In the genomic region with DNA sequence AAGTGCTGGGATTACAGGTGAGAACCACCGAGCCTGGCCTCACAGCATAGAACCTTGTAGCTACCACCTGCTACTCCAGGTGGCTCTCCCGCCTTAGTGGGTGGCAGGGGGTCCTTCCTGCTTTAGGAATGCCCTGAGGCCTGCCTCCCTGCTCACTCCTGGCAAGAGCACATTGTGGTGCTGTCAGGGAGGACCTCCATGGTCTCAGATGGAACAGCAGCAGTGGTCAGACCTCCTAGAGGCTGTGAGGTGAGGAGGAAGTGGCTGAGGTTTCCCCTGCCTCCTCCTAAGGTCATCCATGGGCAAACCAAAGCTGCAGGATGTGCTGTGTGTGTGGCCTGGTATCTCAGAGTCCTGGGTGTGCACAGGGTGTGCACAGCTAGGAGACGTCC, we compare ENCODE assay signal across 11 cellular contexts. TPM values are rescaled to one million over a fixed set of nuclear protein-coding genes. Genes with fewer than 3 reads are reported as not detected.
DNase-seq lines count a peak whose midpoint lies in the region; ATAC-seq and TF ChIP-seq lines count a peak whose summit lies in the region.
"Had no signal": no experiment of that assay in that cellular context is flagged by ENCODE, and none has a peak within 500 bp of the region (broad histone marks: within the 10 kb centered on the region; RNA-seq: fewer than 3 reads in every experiment).

No MANE protein-coding gene starts in this region.

- H2AFZ ChIP-seq in PC-3 (ENCODE audit: low read length) = no peak overlapping the region

- intact Hi-C loops in PC-3 (cut with micrococcal nuclease) = no loop called here
- intact Hi-C loops in activated T-helper 2 cell treated with anti-CD3 and anti-CD28 coated beads, Interferon-gamma antibody, Interleukin-2, Interleukin-4, amounts not matched to agents 10 μg/mL and 5 μg/mL and 100 μg/mL, durations not matched to agents 14 hours and 24 hours and 36 hours (cut with micrococcal nuclease) = no loop called here

- H3K36me3 ChIP-seq in BLaER1 (no peaks in the 10 kb centered on the region), PC-3 (ENCODE audit: low read depth, low read length) (no peaks in the 10 kb centered on the region; the same call in none of the 2 replicates), esophagus (ENCODE audit: control insufficient read depth in 2 of 2, insufficient read depth in 2 of 2, low read length in 1 of 2) (peaks cover 0 to 2% of the 10 kb centered on the region in 2 donors)

- POLR2A ChIA-PET in PC-3 (lab: Charles Lee; ENCODE audit: unreplicated experiment) = no interaction called here

- peaks cover 4% of the 10 kb centered on the region for H3K27me3 Mint-ChIP-seq in neural crest cell (ENCODE audit: low read depth)
- H3K27me3 Mint-ChIP-seq in activated T-helper 2 cell treated with anti-CD3 and anti-CD28 coated beads, Interferon-gamma antibody, Interleukin-2, Interleukin-4, amounts not matched to agents 10 μg/mL and 5 μg/mL and 100 μg/mL, durations not matched to agents 14 hours and 24 hours and 36 hours (ENCODE audit: low read depth) = peaks cover 38% of the 10 kb centered on the region

- no peaks in the 10 kb centered on the region for H3K9me2 ChIP-seq in PC-3 (replicated peaks; ENCODE audit: low read length)

- no peaks in the 10 kb centered on the region for H3K36me3 Mint-ChIP-seq in neural crest cell (ENCODE audit: low read depth)
- H3K36me3 Mint-ChIP-seq in activated T-helper 2 cell treated with anti-CD3 and anti-CD28 coated beads, Interferon-gamma antibody, Interleukin-2, Interleukin-4, amounts not matched to agents 10 μg/mL and 5 μg/mL and 100 μg/mL, durations not matched to agents 14 hours and 24 hours and 36 hours (ENCODE audit: low read depth) = no peaks in the 10 kb centered on the region
- H3K36me3 Mint-ChIP-seq: IgD-negative memory B cell had no signal

- H3K9ac ChIP-seq in BLaER1 (no peak overlapping the region), PC-3 (ENCODE audit: low read length) (no peak overlapping the region; the same call in 1 of the 2 replicates)

- H3K79me2 ChIP-seq in PC-3 (ENCODE audit: low read length) = peaks cover 100% of the 10 kb centered on the region

- H4K20me1 ChIP-seq in BLaER1 = peaks cover 6% of the 10 kb centered on the region; the same call in 1 of the 2 replicates
- peaks cover 52% of the 10 kb centered on the region for H4K20me1 ChIP-seq in PC-3 (ENCODE audit: low read length)

- H3F3A ChIP-seq in PC-3 (ENCODE audit: low read length, unreplicated experiment) = no peaks in the 10 kb centered on the region

- H3K9me3 ChIP-seq in BLaER1 = no peaks in the 10 kb centered on the region; the same call in 1 of the 2 replicates
- H3K9me3 ChIP-seq in PC-3 (ENCODE audit: low read length) = no peaks in the 10 kb centered on the region
- no peaks in the 10 kb centered on the region for H3K9me3 ChIP-seq in esophagus (ENCODE audit: control insufficient read depth in 2 of 2, insufficient read depth in 1 of 2, low read depth in 1 of 2, low read length in 1 of 2)

- TF ChIP-seq CTCF in PC-3 (conservative IDR thresholded peaks at IDR 0.05; ENCODE audit: low read depth, low read length) (no peak), neural crest cell (conservative IDR thresholded peaks at IDR 0.05) (no peak)

- no peak for DNase-seq in PC-3
- DNase-seq in neural crest cell (ENCODE audit: low read depth, low spot score) = no peak
- no peak for DNase-seq in KG1 (lab: John Stamatoyannopoulos, UW)
- DNase-seq in activated T-helper 2 cell treated with anti-CD3 and anti-CD28 coated beads, Interferon-gamma antibody, Interleukin-2, Interleukin-4, amounts not matched to agents 10 μg/mL and 5 μg/mL and 100 μg/mL, durations not matched to agents 14 hours and 24 hours and 36 hours (ENCODE audit: low spot score) = no peak
- DNase-seq in NCI-H2227 (lab: John Stamatoyannopoulos, UW; ENCODE audit: unreplicated experiment) = no peak
- DNase-seq: CD4-positive, alpha-beta T cell; cortex of kidney had no signal

- ATAC-seq in PC-3 = peak; percentile 30
- ATAC-seq in GM21381 (IDR thresholded peaks at IDR 0.05; ENCODE audit: unreplicated experiment) = no peak

- H3K27me3 ChIP-seq in BLaER1 = peaks cover 30% of the 10 kb centered on the region
- no peaks in the 10 kb centered on the region for H3K27me3 ChIP-seq in PC-3 (ENCODE audit: low read length)
- H3K27me3 ChIP-seq in esophagus (ENCODE audit: control insufficient read depth in 1 of 2, insufficient read depth in 2 of 2, low read length in 2 of 2) = no peaks in the 10 kb centered on the region

- H3K4me3 Mint-ChIP-seq in neural crest cell = peak overlapping the region; percentile 44
- no peak overlapping the region for H3K4me3 Mint-ChIP-seq in activated T-helper 2 cell treated with anti-CD3 and anti-CD28 coated beads, Interferon-gamma antibody, Interleukin-2, Interleukin-4, amounts not matched to agents 10 μg/mL and 5 μg/mL and 100 μg/mL, durations not matched to agents 14 hours and 24 hours and 36 hours (ENCODE audit: low read depth)
- H3K4me3 Mint-ChIP-seq: CD4-positive, alpha-beta T cell; IgD-negative memory B cell had no signal

- peaks cover 80% of the 10 kb centered on the region for H3K4me1 Mint-ChIP-seq in neural crest cell
- H3K4me1 Mint-ChIP-seq in activated T-helper 2 cell treated with anti-CD3 and anti-CD28 coated beads, Interferon-gamma antibody, Interleukin-2, Interleukin-4, amounts not matched to agents 10 μg/mL and 5 μg/mL and 100 μg/mL, durations not matched to agents 14 hours and 24 hours and 36 hours (ENCODE audit: low read depth) = peaks cover 1% of the 10 kb centered on the region

- no peaks in the 10 kb centered on the region for H3K9me3 Mint-ChIP-seq in neural crest cell
- no peaks in the 10 kb centered on the region for H3K9me3 Mint-ChIP-seq in activated T-helper 2 cell treated with anti-CD3 and anti-CD28 coated beads, Interferon-gamma antibody, Interleukin-2, Interleukin-4, amounts not matched to agents 10 μg/mL and 5 μg/mL and 100 μg/mL, durations not matched to agents 14 hours and 24 hours and 36 hours
- H3K9me3 Mint-ChIP-seq: CD4-positive, alpha-beta T cell; IgD-negative memory B cell had no signal

- no TSS peak for BruUV-seq in PC-3 (replicated peaks; lab: Mats Ljungman, UMichigan)

- H3K4me3 ChIP-seq in BLaER1 (no peak overlapping the region), PC-3 (ENCODE audit: low read length) (peak overlapping the region; percentile 53; the same call in 1 of the 2 replicates), esophagus (ENCODE audit: low read depth in 1 of 2, low read length in 2 of 2) (no peak overlapping the region)

- CTCF ChIA-PET in PC-3 (lab: Charles Lee) = interaction anchor here (0.5 to 1.8 kb wide), 4 partner anchors 18 to 208 kb away, joined by 3 to 17 read pairs (median 6); no protein-coding TSS in a partner anchor

- H3K4me1 ChIP-seq in BLaER1 (peaks cover 42% of the 10 kb centered on the region), PC-3 (ENCODE audit: insufficient read depth, low read length) (peaks cover 76% of the 10 kb centered on the region), esophagus (ENCODE audit: control insufficient read depth in 2 of 2, insufficient read depth in 2 of 2, low read length in 1 of 2) (peaks cover 16 to 43% of the 10 kb centered on the region in 2 donors)

- no peak overlapping the region for H3K27ac Mint-ChIP-seq in neural crest cell (ENCODE audit: unreplicated experiment)
- H3K27ac Mint-ChIP-seq in activated T-helper 2 cell treated with anti-CD3 and anti-CD28 coated beads, Interferon-gamma antibody, Interleukin-2, Interleukin-4, amounts not matched to agents 10 μg/mL and 5 μg/mL and 100 μg/mL, durations not matched to agents 14 hours and 24 hours and 36 hours = no peak overlapping the region
- H3K27ac Mint-ChIP-seq: CD4-positive, alpha-beta T cell; IgD-negative memory B cell had no signal

- H3K27ac ChIP-seq in BLaER1 = peak overlapping the region; percentile 11; the same call in 1 of the 2 replicates
- peak overlapping the region; percentile 69 for H3K27ac ChIP-seq in PC-3 (ENCODE audit: low read length)
- H3K27ac ChIP-seq in esophagus (ENCODE audit: low read depth in 2 of 2, low read length in 1 of 2) = peak overlapping the region; percentile 67 to 83

- WGBS in esophagus, 2 donors = 61 to 64% methylated on average over 3 of the region's 3 CpGs

- H3K4me2 ChIP-seq in BLaER1 = peak overlapping the region; percentile 68
- peak overlapping the region; percentile 80 for H3K4me2 ChIP-seq in PC-3 (ENCODE audit: low read length)

RNA-seq across cellular contexts. Expression of a gene that starts 6.7 kb away (rescaled TPM):
- total RNA-seq in PC-3 (2014; rRNA removed) (81.9 and 93.1 TPM in 2 replicates), neural crest cell (60.9 and 64.4 TPM in 2 replicates)
- polyA plus RNA-seq in esophagus = 10 to 100 TPM in 1 of 2 donors, 1 to 10 TPM in 1; 6.9 to 10.4 TPM
- 0.62 and 0.71 TPM in 2 replicates for total RNA-seq in activated T-helper 2 cell treated with anti-CD3 and anti-CD28 coated beads, Interferon-gamma antibody, Interleukin-2, Interleukin-4, amounts not matched to agents 10 μg/mL and 5 μg/mL and 100 μg/mL, durations not matched to agents 14 hours and 24 hours and 36 hours

Comparison
In these comparisons a context has a peak if more than half of its experiments do, and no peak if none do; other contexts are left out.
1. H3K27ac ChIP-seq: peak in every context shown above with its lines; median percentile 75 in esophagus; 69 in PC-3; 11 in BLaER1.
2. RNA of a gene that starts 6.7 kb away (total RNA-seq): 81.9 to 93.1 TPM in PC-3 and 60.9 to 64.4 TPM in neural crest cell; 0.62 to 0.71 TPM in activated T-helper 2 cell treated with anti-CD3 and anti-CD28 coated beads, Interferon-gamma antibody, Interleukin-2, Interleukin-4, amounts not matched to agents 10 μg/mL and 5 μg/mL and 100 μg/mL, durations not matched to agents 14 hours and 24 hours and 36 hours; every median in the first group is over 10 times any median in the second.